28 cellular contexts compared by ENCODE assay signal in the genomic region with DNA sequence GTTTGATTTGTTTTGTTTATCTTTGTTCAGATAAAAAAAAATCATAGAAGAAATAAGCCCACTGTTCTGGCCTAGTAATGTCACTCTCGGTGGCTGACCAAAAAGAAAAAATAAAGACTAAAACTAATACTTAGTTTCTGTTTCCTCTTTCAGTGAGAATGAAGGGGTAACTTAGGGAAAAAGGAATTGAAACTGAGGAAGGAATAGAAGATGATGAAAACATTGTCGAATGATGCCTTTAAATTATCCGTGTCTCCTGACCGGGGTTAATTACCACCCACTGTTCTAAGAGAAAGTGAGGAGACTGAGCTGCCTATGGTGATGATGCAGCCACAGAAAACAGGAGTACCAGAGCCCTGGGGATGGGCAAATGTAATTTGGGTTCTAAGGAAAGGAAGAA.
A peak's percentile ranks its signal among the peaks of the same experiment; 100 is the strongest.
DNase-seq lines count a peak whose midpoint lies in the region; ATAC-seq and TF ChIP-seq lines count a peak whose summit lies in the region.
"Had no signal": no experiment of that assay in that cellular context is flagged by ENCODE, and none has a peak within 500 bp of the region (broad histone marks: within the 10 kb centered on the region; RNA-seq: fewer than 3 reads in every experiment).

No MANE protein-coding gene starts in this region.

- H3K27ac ChIP-seq in BLaER1 (no peak overlapping the region), OCI-LY3 (ENCODE audit: low read length) (peak overlapping the region; percentile 43)
- H3K27ac ChIP-seq: colonic mucosa, gastroesophageal sphincter, prostate gland had no signal

- no peak overlapping the region for H3K9ac ChIP-seq in BLaER1
- H3K9ac ChIP-seq in OCI-LY3 (ENCODE audit: low read length) = no peak overlapping the region

- no peaks in the 10 kb centered on the region for H3K36me3 ChIP-seq in BLaER1
- peaks cover 6% of the 10 kb centered on the region for H3K36me3 ChIP-seq in OCI-LY3 (replicated peaks; ENCODE audit: low read depth, low read length)
- H3K36me3 ChIP-seq: BE2C, colonic mucosa, gastroesophageal sphincter, prostate gland had no signal

- peak overlapping the region; percentile 64 for H3K4me2 ChIP-seq in BLaER1
- H3K4me2 ChIP-seq in OCI-LY3 (ENCODE audit: low read length) = peak overlapping the region; percentile 41

- H4K20me1 ChIP-seq in BLaER1 (no peaks in the 10 kb centered on the region), OCI-LY3 (ENCODE audit: insufficient read depth, low read length) (no peaks in the 10 kb centered on the region)

- TF ChIP-seq CTCF in OCI-LY3 (IDR thresholded peaks at IDR 0.05; ENCODE audit: low read depth, low read length) (no peak), omental fat pad (IDR thresholded peaks at IDR 0.05) (no peak)

- ATAC-seq in GM18519 (IDR thresholded peaks at IDR 0.05; ENCODE audit: low FRiP score, unreplicated experiment) (peak; percentile 43), HG03342 (IDR thresholded peaks at IDR 0.05; ENCODE audit: unreplicated experiment) (peak; percentile 68), omental fat pad (ENCODE audit: low FRiP score) (no peak)
- ATAC-seq: activated naive CD4-positive, alpha-beta T cell treated with anti-CD3 and anti-CD28 coated beads, Interleukin-2, amount 50 U/mL, for 72 hours; gastroesophageal sphincter; sciatic nerve had no signal

- no peaks in the 10 kb centered on the region for H3K27me3 ChIP-seq in BLaER1
- no peaks in the 10 kb centered on the region for H3K27me3 ChIP-seq in OCI-LY3 (ENCODE audit: low read depth, low read length)
- H3K27me3 ChIP-seq: BE2C, colonic mucosa, gastroesophageal sphincter had no signal

- DNase-seq in NCI-H748 treated with DMSO at 0.1 percent for 48 hours (lab: John Stamatoyannopoulos, UW) (no peak), omental fat pad (ENCODE audit: low spot score) (no peak), NCI-H1694 (lab: John Stamatoyannopoulos, UW) (no peak)
- DNase-seq in activated CD8-positive, alpha-beta memory T cell treated with anti-CD3 and anti-CD28 coated beads, Interleukin-2, amount 50 U/mL, for 48 hours = no peak
- DNase-seq: activated CD4-positive, alpha-beta memory T cell treated with anti-CD3 and anti-CD28 coated beads, Interleukin-2, amount 10 ng/mL, durations not matched to agents 7 days and 5 days; activated CD4-positive, CD25-positive, alpha-beta regulatory T cell treated with anti-CD3 and anti-CD28 coated beads, Interleukin-2, amount 50 U/mL, for 72 hours; BE2C; colonic mucosa; COR-L47; DMS53; endodermal cell; immature natural killer cell; mesendoderm; NCI-H1105 treated with DMSO at 0.1 percent for 48 hours; NCI-H2029 treated with DMSO at 0.1 percent for 48 hours; NCI-H2227 treated with DMSO at 0.1 percent for 48 hours; NCI-H774; SHP77 treated with DMSO at 0.1 percent for 48 hours; stimulated activated CD4-positive, alpha-beta T cell treated with anti-CD3 and anti-CD28 coated beads, Interleukin-12 subunit alpha, Interleukin-12 subunit beta, amount 100 ng/mL, for 4 hours; stimulated activated CD4-positive, alpha-beta T cell treated with anti-CD3 and anti-CD28 coated beads, Interleukin-4, amount 100 ng/mL, for 1 hour had no signal

- H3K79me2 ChIP-seq in OCI-LY3 (ENCODE audit: low read length) = no peaks in the 10 kb centered on the region

- H2AFZ ChIP-seq in OCI-LY3 (ENCODE audit: low read depth, low read length) = no peak overlapping the region

- no peaks in the 10 kb centered on the region for H3K9me3 ChIP-seq in BLaER1
- no peaks in the 10 kb centered on the region for H3K9me3 ChIP-seq in OCI-LY3 (ENCODE audit: insufficient read depth, low read length)
- H3K9me3 ChIP-seq: BE2C, colonic mucosa, gastroesophageal sphincter, prostate gland had no signal

- no peak overlapping the region for H3K4me3 ChIP-seq in BLaER1
- peak overlapping the region; percentile 11; the same call in 1 of the 2 replicates for H3K4me3 ChIP-seq in OCI-LY3 (ENCODE audit: low read length)
- H3K4me3 ChIP-seq: colonic mucosa, gastroesophageal sphincter, prostate gland had no signal

- H3K4me1 ChIP-seq in BLaER1 (peaks cover 37% of the 10 kb centered on the region), OCI-LY3 (ENCODE audit: low read length) (peaks cover 30% of the 10 kb centered on the region)
- H3K4me1 ChIP-seq: BE2C, colonic mucosa, gastroesophageal sphincter, prostate gland had no signal
